Comparison of ENCODE assay signal across 22 cellular contexts in the genomic region with DNA sequence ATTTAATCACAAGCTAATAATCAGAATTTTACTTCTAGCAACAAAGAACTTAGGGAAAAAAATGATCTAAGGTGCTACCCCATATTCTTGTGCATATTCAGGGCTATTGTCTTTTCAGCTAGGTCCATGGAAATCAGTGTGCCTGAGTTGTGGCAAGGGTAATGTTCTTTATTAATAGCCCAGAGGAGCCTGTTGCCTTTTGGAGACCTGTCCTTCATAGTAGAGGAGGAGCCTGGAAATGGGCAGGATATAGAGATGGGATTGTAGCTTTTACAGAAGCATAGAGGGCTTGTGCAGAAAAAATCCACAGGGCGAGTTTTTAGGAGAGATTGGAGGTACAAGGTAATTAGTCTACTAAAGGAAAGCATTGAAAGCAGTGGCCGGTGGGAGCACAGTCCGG.
"Had no signal": no experiment of that assay in that cellular context is flagged by ENCODE, and none has a peak within 500 bp of the region (broad histone marks: within the 10 kb centered on the region; RNA-seq: fewer than 3 reads in every experiment).

No MANE protein-coding gene starts in this region.

- H3K27ac ChIP-seq: sigmoid colon, thoracic aorta, vagina had no signal

- H3K27me3 ChIP-seq: sigmoid colon, vagina had no signal

- H3K9me3 Mint-ChIP-seq: activated CD4-positive, alpha-beta memory T cell treated with anti-CD3 and anti-CD28 coated beads, Interleukin-2, amount 10 ng/mL, durations not matched to agents 7 days and 5 days; brain; type B pancreatic cell had no signal

- H3K27ac Mint-ChIP-seq: activated CD4-positive, alpha-beta memory T cell treated with anti-CD3 and anti-CD28 coated beads, Interleukin-2, amount 10 ng/mL, durations not matched to agents 7 days and 5 days had no signal

- DNase-seq: activated CD4-positive, alpha-beta memory T cell treated with anti-CD3 and anti-CD28 coated beads, Interleukin-2, amount 10 ng/mL, durations not matched to agents 7 days and 5 days; activated CD4-positive, alpha-beta T cell treated with anti-CD3 and anti-CD28 coated beads for 4 hours; activated naive CD4-positive, alpha-beta T cell treated with Interleukin-2 at 50 U/mL for 16 hours; activated T-cell treated with anti-CD3 and anti-CD28 coated beads, Interleukin-2, amount 50 U/mL, for 1 hour; aorta; caudate nucleus; effector CD8-positive, alpha-beta T cell; foreskin melanocyte; hippocampal formation; mesenchymal stem cell; nucleus accumbens; sigmoid colon; stimulated activated CD4-positive, alpha-beta T cell treated with anti-CD3 and anti-CD28 coated beads, Interleukin-2, amount 100 ng/mL, for 48 hours; stimulated activated CD8-positive, alpha-beta memory T cell treated with anti-CD3 and anti-CD28 coated beads, Interleukin-4, amount 100 ng/mL, for 48 hours; stimulated activated naive CD4-positive, alpha-beta T cell; T-helper 9 cell had no signal

- H3K27me3 Mint-ChIP-seq: activated CD4-positive, alpha-beta memory T cell treated with anti-CD3 and anti-CD28 coated beads, Interleukin-2, amount 10 ng/mL, durations not matched to agents 7 days and 5 days; brain; type B pancreatic cell had no signal

- ATAC-seq: SK-N-SH treated with all-trans-retinoic acid at 6 μM for 48 hours had no signal

- H3K4me3 ChIP-seq: sigmoid colon, smooth muscle cell, thoracic aorta, vagina had no signal

- H3K9me3 ChIP-seq: sigmoid colon, thoracic aorta, vagina had no signal

- H3K4me3 Mint-ChIP-seq: activated CD4-positive, alpha-beta memory T cell treated with anti-CD3 and anti-CD28 coated beads, Interleukin-2, amount 10 ng/mL, durations not matched to agents 7 days and 5 days; brain; type B pancreatic cell had no signal
